ENCODE assay signal across 20 cellular contexts in the genomic region with DNA sequence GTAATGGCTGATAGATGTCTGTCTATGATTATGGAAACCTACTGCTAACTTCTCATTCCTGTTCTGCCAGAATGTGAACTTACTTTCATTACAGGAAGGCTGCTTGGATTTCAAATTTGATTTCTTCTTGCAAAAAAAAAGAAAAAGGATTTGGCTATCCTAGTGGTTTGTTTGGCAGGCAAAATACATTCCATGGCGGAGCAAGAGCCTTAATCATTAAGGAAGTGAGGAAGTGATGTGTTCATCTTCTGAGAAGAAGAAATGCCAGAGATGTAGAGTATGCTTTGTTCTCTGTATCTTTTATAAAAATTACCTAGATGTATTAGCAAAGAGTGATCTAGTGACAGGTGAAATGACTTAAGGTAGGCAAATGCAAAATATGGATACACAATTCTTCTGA.
DNase-seq lines count a peak whose midpoint lies in the region; ATAC-seq and TF ChIP-seq lines count a peak whose summit lies in the region.
"Had no signal": no experiment of that assay in that cellular context is flagged by ENCODE, and none has a peak within 500 bp of the region (broad histone marks: within the 10 kb centered on the region; RNA-seq: fewer than 3 reads in every experiment).

No MANE protein-coding gene starts in this region.

- no peaks in the 10 kb centered on the region for H3K36me3 ChIP-seq in BJ (ENCODE audit: control insufficient read depth, insufficient read depth, low read length)
- no peaks in the 10 kb centered on the region for H3K36me3 ChIP-seq in IMR-90 (ENCODE audit: control insufficient read depth, insufficient read depth, low read length)
- H3K36me3 ChIP-seq: vagina had no signal

- no peak for TF ChIP-seq CTCF in BJ (IDR thresholded peaks at IDR 0.05; ENCODE audit: insufficient read depth, low read depth, low read length)
- no peak for TF ChIP-seq CTCF in IMR-90 (conservative IDR thresholded peaks at IDR 0.05; ENCODE audit: low read depth, low read length)

- peak overlapping the region; percentile 56; the same call in 1 of the 2 replicates for H4K5ac ChIP-seq in IMR-90 (ENCODE audit: low read depth, low read length)

- no peak for TF ChIP-seq RAD21 in IMR-90 (IDR thresholded peaks at IDR 0.05; ENCODE audit: low read length)

- BruUV-seq in IMR-90 (replicated peaks; lab: Mats Ljungman, UMichigan) = no TSS peak

- H3K27ac ChIP-seq in IMR-90 (ENCODE audit: insufficient read depth, low read length) = peak overlapping the region; percentile 13; the same call in 1 of the 2 replicates
- H3K27ac ChIP-seq: vagina, VCaP had no signal

- no peak overlapping the region for H3K4ac ChIP-seq in IMR-90 (ENCODE audit: low read depth, low read length)

- no peaks in the 10 kb centered on the region for H3K79me1 ChIP-seq in IMR-90 (ENCODE audit: low read depth in 1 of 2, low read length in 2 of 2)

- H3K9me3 ChIP-seq in IMR-90 (ENCODE audit: control insufficient read depth, insufficient read depth, low read length) = no peaks in the 10 kb centered on the region
- H3K9me3 ChIP-seq: vagina had no signal

- no peak overlapping the region for H3K14ac ChIP-seq in IMR-90 (replicated peaks; ENCODE audit: low read depth, low read length)

- peak overlapping the region; percentile 25; the same call in 1 of the 2 replicates for H2BK120ac ChIP-seq in IMR-90 (ENCODE audit: low read depth, low read length)

- TF ChIP-seq POLR2A in IMR-90 (IDR thresholded peaks at IDR 0.05; ENCODE audit: low read depth, low read length) = no peak

- no peak overlapping the region for H3K23ac ChIP-seq in IMR-90 (ENCODE audit: low read depth, low read length)

- H4K8ac ChIP-seq in IMR-90 (ENCODE audit: low read depth in 2 of 2, low read length in 2 of 2) = peak overlapping the region in 1 of 2 experiments; percentile 55; a peak in 1 of 4 replicates

- peak overlapping the region; percentile 77; the same call in 1 of the 2 replicates for H3K18ac ChIP-seq in IMR-90 (ENCODE audit: low read depth, low read length)

- H3K9me1 ChIP-seq in IMR-90 (ENCODE audit: insufficient read depth, low read length) = peaks cover 3% of the 10 kb centered on the region; the same call in 1 of the 2 replicates

- no peak overlapping the region for H2BK20ac ChIP-seq in IMR-90 (ENCODE audit: low read depth, low read length)

- peak overlapping the region; percentile 65 for H2BK5ac ChIP-seq in IMR-90 (ENCODE audit: low read depth, low read length, poor library complexity, severe bottlenecking)

- no peak overlapping the region for H2BK15ac ChIP-seq in IMR-90 (ENCODE audit: low read depth, low read length)

- no peak overlapping the region for H2AFZ ChIP-seq in IMR-90 (replicated peaks; ENCODE audit: low read length, poor library complexity)

- H3K4me2 ChIP-seq in IMR-90 (ENCODE audit: low read depth, low read length) = peak overlapping the region; percentile 63; the same call in 1 of the 2 replicates

- POLR2A ChIA-PET in BJ (lab: Charles Lee) = no interaction called here
- POLR2A ChIA-PET in IMR-90 (lab: Charles Lee; ENCODE audit: unreplicated experiment) = no interaction called here

- in situ Hi-C loops in IMR-90 (cut with MboI; ENCODE audit: low sequenced_read_pairs) = no loop called here

- WGBS in IMR-90 (ENCODE audit: extremely low coverage in 2 of 2, insufficient read length in 1 of 2), 2 experiments = no CpG with 5 or more reads among the region's 1 CpG

- H3K27me3 ChIP-seq in BJ (ENCODE audit: control insufficient read depth, insufficient read depth, low read length) = no peaks in the 10 kb centered on the region
- no peaks in the 10 kb centered on the region for H3K27me3 ChIP-seq in IMR-90 (ENCODE audit: control insufficient read depth, insufficient read depth, low read length)
- H3K27me3 ChIP-seq: vagina had no signal

- H2AK9ac ChIP-seq in IMR-90 (replicated peaks; ENCODE audit: low read depth, low read length, poor library complexity) = no peak overlapping the region

- dilution Hi-C loops in IMR-90 (cut with HindIII; ENCODE audit: low sequenced_read_pairs, unreplicated experiment) = no loop called here

- intact Hi-C loops in IMR-90 (cut with micrococcal nuclease) = loop anchor here (2.0 kb wide), 1 partner anchor 607 kb away; no protein-coding TSS in a partner anchor

- no peaks in the 10 kb centered on the region for H4K20me1 ChIP-seq in IMR-90 (ENCODE audit: insufficient read depth, low read length)

- H3K4me1 ChIP-seq in IMR-90 (ENCODE audit: control insufficient read depth, insufficient read depth, low read length) = peaks cover 9% of the 10 kb centered on the region

- ATAC-seq in IMR-90 (ENCODE audit: low read depth) = peak; percentile 40; the same call in 1 of the 2 replicates
- ATAC-seq in GM21528 (IDR thresholded peaks at IDR 0.05; ENCODE audit: low FRiP score, unreplicated experiment) = no peak
- ATAC-seq in GM18870 (IDR thresholded peaks at IDR 0.05; ENCODE audit: unreplicated experiment) = no peak
- ATAC-seq: activated CD8-positive, alpha-beta T cell treated with anti-CD3 and anti-CD28 coated beads for 36 hours; PC-3 had no signal

- DNase-seq in BJ (ENCODE audit: low read depth) (peak; percentile 38), IMR-90 (peak; percentile 86), dermis blood vessel endothelial cell (peak; percentile 11), non-pigmented ciliary epithelial cell (ENCODE audit: low read depth) (peak; percentile 36), Kasumi-1 (lab: John Stamatoyannopoulos, UW) (no peak), D341Med (ENCODE audit: low spot score) (no peak)
- DNase-seq: activated CD8-positive, alpha-beta T cell treated with anti-CD3 and anti-CD28 coated beads for 36 hours; anterior cingulate cortex; CD4-positive, CD25-positive, alpha-beta regulatory T cell; Karpas-422; midbrain; NCI-H187; NCI-H524 treated with DMSO at 0.1 percent for 48 hours; occipital lobe; PC-3; stimulated activated CD4-positive, alpha-beta T cell treated with anti-CD3 and anti-CD28 coated beads, Interleukin-15, amount 100 ng/mL, for 24 hours had no signal

- CTCF ChIA-PET in BJ (lab: Yijun Ruan, JAX) = interaction anchor here (0.9 kb wide), 1 partner anchor 12 kb away, joined by 3 read pairs; no protein-coding TSS in a partner anchor
- CTCF ChIA-PET in IMR-90 (lab: Yijun Ruan, JAX) = no interaction called here

- no peak overlapping the region for H3K9ac ChIP-seq in IMR-90 (ENCODE audit: low read depth, low read length)

- H3K4me3 ChIP-seq in BJ (ENCODE audit: low read depth, low read length) (no peak overlapping the region), IMR-90 (ENCODE audit: insufficient read depth, low read depth, low read length) (no peak overlapping the region)
- H3K4me3 ChIP-seq: vagina had no signal

- no peak overlapping the region for H4K91ac ChIP-seq in IMR-90 (ENCODE audit: insufficient read depth, low read depth, low read length)

- no peak overlapping the region for H3K56ac ChIP-seq in IMR-90 (ENCODE audit: extremely low read depth, insufficient read depth, low read length)

- no peak overlapping the region for H2AK5ac ChIP-seq in IMR-90 (ENCODE audit: low read depth, low read length)

TF ChIP-seq in IMR-90, 13 proteins besides CTCF, POLR2A, EP300 and RAD21:
- TF ChIP-seq RCOR1 (IDR thresholded peaks at IDR 0.05; ENCODE audit: insufficient replicate concordance, low read length) = no peak
- TF ChIP-seq CHD1 (IDR thresholded peaks at IDR 0.05; ENCODE audit: low read depth, low read length) = no peak
- no peak for TF ChIP-seq SMC3 (IDR thresholded peaks at IDR 0.05; ENCODE audit: low read depth, low read length)
- TF ChIP-seq, protein P1, sequence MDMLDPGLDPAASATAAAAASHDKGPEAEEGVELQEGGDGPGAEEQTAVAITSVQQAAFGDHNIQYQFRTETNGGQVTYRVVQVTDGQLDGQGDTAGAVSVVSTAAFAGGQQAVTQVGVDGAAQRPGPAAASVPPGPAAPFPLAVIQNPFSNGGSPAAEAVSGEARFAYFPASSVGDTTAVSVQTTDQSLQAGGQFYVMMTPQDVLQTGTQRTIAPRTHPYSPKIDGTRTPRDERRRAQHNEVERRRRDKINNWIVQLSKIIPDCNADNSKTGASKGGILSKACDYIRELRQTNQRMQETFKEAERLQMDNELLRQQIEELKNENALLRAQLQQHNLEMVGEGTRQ (IDR thresholded peaks at IDR 0.05; ENCODE audit: low read depth, low read length) = no peak
- TF ChIP-seq CEBPB (IDR thresholded peaks at IDR 0.05; ENCODE audit: low read depth, low read length) = no peak
- TF ChIP-seq, protein P2, sequence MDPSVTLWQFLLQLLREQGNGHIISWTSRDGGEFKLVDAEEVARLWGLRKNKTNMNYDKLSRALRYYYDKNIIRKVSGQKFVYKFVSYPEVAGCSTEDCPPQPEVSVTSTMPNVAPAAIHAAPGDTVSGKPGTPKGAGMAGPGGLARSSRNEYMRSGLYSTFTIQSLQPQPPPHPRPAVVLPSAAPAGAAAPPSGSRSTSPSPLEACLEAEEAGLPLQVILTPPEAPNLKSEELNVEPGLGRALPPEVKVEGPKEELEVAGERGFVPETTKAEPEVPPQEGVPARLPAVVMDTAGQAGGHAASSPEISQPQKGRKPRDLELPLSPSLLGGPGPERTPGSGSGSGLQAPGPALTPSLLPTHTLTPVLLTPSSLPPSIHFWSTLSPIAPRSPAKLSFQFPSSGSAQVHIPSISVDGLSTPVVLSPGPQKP (IDR thresholded peaks at IDR 0.05; ENCODE audit: borderline replicate concordance, low read depth, low read length) = no peak
- no peak for TF ChIP-seq RFX5 (IDR thresholded peaks at IDR 0.05; ENCODE audit: low read depth, low read length)
- no peak for TF ChIP-seq NFE2L2 (IDR thresholded peaks at IDR 0.05; ENCODE audit: low read depth, low read length)
- TF ChIP-seq BHLHE40 (IDR thresholded peaks at IDR 0.05; ENCODE audit: low read depth, low read length) = no peak
- TF ChIP-seq MAFK (IDR thresholded peaks at IDR 0.05; ENCODE audit: low read depth, low read length) = no peak
- TF ChIP-seq FOS (IDR thresholded peaks at IDR 0.05; ENCODE audit: low read depth, low read length) = no peak
- TF ChIP-seq MAZ (IDR thresholded peaks at IDR 0.05; ENCODE audit: borderline replicate concordance, low read depth, low read length) = no peak
- TF ChIP-seq MXI1 (IDR thresholded peaks at IDR 0.05; ENCODE audit: borderline replicate concordance, low read depth, low read length) = no peak

Comparison
In these comparisons a context has a peak if more than half of its experiments do, and no peak if none do; other contexts are left out.
1. DNase-seq: peak in BJ (single experiment), IMR-90 (single experiment), dermis blood vessel endothelial cell (single experiment) and non-pigmented ciliary epithelial cell (single experiment); none in Kasumi-1 (0 of 2) and D341Med (single experiment).